9 cellular contexts compared by ENCODE assay signal in the genomic region with DNA sequence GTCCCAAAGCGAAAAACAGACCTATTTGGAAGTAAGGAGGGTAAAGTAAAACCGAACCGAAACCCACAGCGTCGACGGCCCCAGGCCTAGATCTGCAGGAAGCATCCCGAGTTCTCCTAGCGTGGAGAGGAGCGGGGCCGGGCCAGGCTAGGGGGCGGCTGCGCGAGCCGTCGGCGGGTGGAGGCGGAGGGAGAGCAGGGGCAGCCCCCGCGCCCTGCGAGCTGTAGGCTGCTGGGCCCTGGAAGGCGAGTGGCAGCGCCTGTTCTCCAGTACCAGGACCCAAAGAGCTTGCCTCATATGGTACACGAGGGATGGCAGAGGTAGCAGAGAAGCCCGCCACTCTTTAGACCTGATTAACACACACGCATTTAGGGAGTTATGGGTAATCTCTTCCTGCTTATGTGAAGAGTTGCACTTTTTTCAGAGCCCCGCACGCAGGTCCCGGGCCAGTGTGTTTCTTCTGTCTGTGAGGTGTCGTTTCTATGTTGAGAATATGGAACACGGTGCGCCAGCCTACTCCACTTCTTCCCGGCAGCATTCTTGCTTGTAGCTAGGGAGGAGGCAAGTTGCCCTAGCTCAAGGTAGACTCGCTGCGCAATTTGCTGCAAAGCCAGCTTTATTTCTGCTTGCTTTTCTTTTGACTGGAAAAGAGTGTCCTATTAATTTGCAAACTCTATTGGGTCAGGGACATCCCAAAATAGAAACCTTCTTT.
DNase-seq lines count a peak whose midpoint lies in the region; ATAC-seq and TF ChIP-seq lines count a peak whose summit lies in the region.
"Had no signal": no experiment of that assay in that cellular context is flagged by ENCODE, and none has a peak within 500 bp of the region (broad histone marks: within the 10 kb centered on the region; RNA-seq: fewer than 3 reads in every experiment).

No MANE protein-coding gene starts in this region.

- H3K9ac ChIP-seq in HUES6 (ENCODE audit: low read length): no peak overlapping the region

- H3K27me3 ChIP-seq in HUES6 (ENCODE audit: control insufficient read depth, insufficient read depth, low read length): peaks cover 29% of the 10 kb centered on the region; the same call in 1 of the 2 replicates
- H3K27me3 ChIP-seq in A673 (replicated peaks; ENCODE audit: insufficient read depth, low read depth, low read length, poor library complexity): no peaks in the 10 kb centered on the region
- no peaks in the 10 kb centered on the region for H3K27me3 ChIP-seq in PC-9 (ENCODE audit: insufficient read depth, low read depth)

- H3K27ac ChIP-seq in HUES6 (ENCODE audit: low read depth, low read length) (no peak overlapping the region), A673 (ENCODE audit: low read depth, low read length, poor library complexity, severe bottlenecking) (no peak overlapping the region), PC-9 (no peak overlapping the region)

- DNase-seq in epithelial cell of proximal tubule (ENCODE audit: low read depth): no peak
- no peak for DNase-seq in progenitor cell of endocrine pancreas (ENCODE audit: low spot score, unreplicated experiment)
- no peak for DNase-seq in A673 (ENCODE audit: low spot score)
- DNase-seq in PC-9: no peak
- no peak for DNase-seq in NCI-H774 (lab: John Stamatoyannopoulos, UW)
- DNase-seq in COLO668 (lab: John Stamatoyannopoulos, UW; ENCODE audit: unreplicated experiment): no peak

- peak; percentile 15 for ATAC-seq in GM18498 (IDR thresholded peaks at IDR 0.05; ENCODE audit: unreplicated experiment)

- H3K4me1 Mint-ChIP-seq in progenitor cell of endocrine pancreas (ENCODE audit: low read depth): no peaks in the 10 kb centered on the region

- intact Hi-C loops in A673 (cut with micrococcal nuclease; ENCODE audit: unreplicated experiment) (no loop called here), PC-9 (cut with micrococcal nuclease; ENCODE audit: unreplicated experiment) (no loop called here)

- H3K4me1 ChIP-seq in HUES6 (ENCODE audit: control insufficient read depth, insufficient read depth, low read length): no peaks in the 10 kb centered on the region
- peaks cover 3% of the 10 kb centered on the region for H3K4me1 ChIP-seq in A673 (ENCODE audit: insufficient read depth, low read length, poor library complexity, severe bottlenecking)
- no peaks in the 10 kb centered on the region for H3K4me1 ChIP-seq in PC-9 (replicated peaks; ENCODE audit: insufficient read depth)

- H2AFZ ChIP-seq in PC-9: no peak overlapping the region

- H3K36me3 ChIP-seq in HUES6 (ENCODE audit: control insufficient read depth, insufficient read depth, low read length) (no peaks in the 10 kb centered on the region), A673 (ENCODE audit: insufficient read depth, low read length, poor library complexity, severe bottlenecking) (no peaks in the 10 kb centered on the region), PC-9 (ENCODE audit: low read depth) (no peaks in the 10 kb centered on the region)

- H3K9me3 ChIP-seq in HUES6 (ENCODE audit: control insufficient read depth, insufficient read depth, low read depth, low read length) (no peaks in the 10 kb centered on the region), A673 (ENCODE audit: low read depth, low read length, poor library complexity, severe bottlenecking) (no peaks in the 10 kb centered on the region), PC-9 (ENCODE audit: insufficient read depth, low read depth) (no peaks in the 10 kb centered on the region)
- H3K9me3 ChIP-seq: mucosa of descending colon had no signal

- BruUV-seq in A673 (replicated peaks; lab: Mats Ljungman, UMichigan) (no TSS peak), PC-9 (replicated peaks; lab: Mats Ljungman, UMichigan) (no TSS peak)

- POLR2A ChIA-PET in A673 (lab: Charles Lee; ENCODE audit: low non-redundant PET): no interaction called here
- POLR2A ChIA-PET in PC-9 (lab: Charles Lee; ENCODE audit: unreplicated experiment): no interaction called here

- H3K4me3 ChIP-seq in HUES6 (ENCODE audit: low read depth, low read length) (peak overlapping the region; percentile 52; the same call in 1 of the 2 replicates), epithelial cell of proximal tubule (ENCODE audit: low read depth, low read length) (peak overlapping the region; percentile 41), A673 (ENCODE audit: low read depth, low read length, poor library complexity, severe bottlenecking) (no peak overlapping the region), PC-9 (no peak overlapping the region)
- H3K4me3 ChIP-seq: mucosa of descending colon had no signal

- no peaks in the 10 kb centered on the region for H3F3A ChIP-seq in PC-9 (ENCODE audit: insufficient read depth, low read depth)

- no peak overlapping the region for H3K4me2 ChIP-seq in PC-9

- peaks cover 2% of the 10 kb centered on the region for H3K36me3 Mint-ChIP-seq in progenitor cell of endocrine pancreas (ENCODE audit: insufficient read depth)

- CTCF ChIA-PET in A673 (lab: Charles Lee) (no interaction called here), PC-9 (lab: Charles Lee) (interaction anchor here (1.2 kb wide), 1 partner anchor 13 kb away, joined by 3 read pairs; no protein-coding TSS in a partner anchor)

- H3K9me3 Mint-ChIP-seq in progenitor cell of endocrine pancreas (ENCODE audit: low read depth): peaks cover 3% of the 10 kb centered on the region

- H3K9me2 ChIP-seq in PC-9 (ENCODE audit: insufficient read depth): no peaks in the 10 kb centered on the region

- no peak overlapping the region for H3K27ac Mint-ChIP-seq in progenitor cell of endocrine pancreas

- H3K79me2 ChIP-seq in PC-9 (ENCODE audit: low read depth): no peaks in the 10 kb centered on the region

- TF ChIP-seq CTCF in epithelial cell of proximal tubule (conservative IDR thresholded peaks at IDR 0.05; ENCODE audit: low read depth, low read length): no peak
- TF ChIP-seq CTCF in progenitor cell of endocrine pancreas (IDR thresholded peaks at IDR 0.05; ENCODE audit: unreplicated experiment): no peak
- no peak for TF ChIP-seq CTCF in A673 (conservative IDR thresholded peaks at IDR 0.05; ENCODE audit: low read depth, low read length)
- TF ChIP-seq CTCF in PC-9 (conservative IDR thresholded peaks at IDR 0.05): no peak

- peaks cover 13% of the 10 kb centered on the region for H3K27me3 Mint-ChIP-seq in progenitor cell of endocrine pancreas

- no peaks in the 10 kb centered on the region for H4K20me1 ChIP-seq in PC-9 (ENCODE audit: insufficient read depth)

- peak overlapping the region; percentile 57 for H3K4me3 Mint-ChIP-seq in progenitor cell of endocrine pancreas (ENCODE audit: low read depth)

Comparison
In these comparisons a context has a peak if more than half of its experiments do, and no peak if none do; other contexts are left out.
1. H3K4me3 ChIP-seq: peak in HUES6 (single experiment) and epithelial cell of proximal tubule (single experiment); none in A673 (single experiment) and PC-9 (single experiment).